ENCODE assay signal across 1 cellular context in the genomic region with DNA sequence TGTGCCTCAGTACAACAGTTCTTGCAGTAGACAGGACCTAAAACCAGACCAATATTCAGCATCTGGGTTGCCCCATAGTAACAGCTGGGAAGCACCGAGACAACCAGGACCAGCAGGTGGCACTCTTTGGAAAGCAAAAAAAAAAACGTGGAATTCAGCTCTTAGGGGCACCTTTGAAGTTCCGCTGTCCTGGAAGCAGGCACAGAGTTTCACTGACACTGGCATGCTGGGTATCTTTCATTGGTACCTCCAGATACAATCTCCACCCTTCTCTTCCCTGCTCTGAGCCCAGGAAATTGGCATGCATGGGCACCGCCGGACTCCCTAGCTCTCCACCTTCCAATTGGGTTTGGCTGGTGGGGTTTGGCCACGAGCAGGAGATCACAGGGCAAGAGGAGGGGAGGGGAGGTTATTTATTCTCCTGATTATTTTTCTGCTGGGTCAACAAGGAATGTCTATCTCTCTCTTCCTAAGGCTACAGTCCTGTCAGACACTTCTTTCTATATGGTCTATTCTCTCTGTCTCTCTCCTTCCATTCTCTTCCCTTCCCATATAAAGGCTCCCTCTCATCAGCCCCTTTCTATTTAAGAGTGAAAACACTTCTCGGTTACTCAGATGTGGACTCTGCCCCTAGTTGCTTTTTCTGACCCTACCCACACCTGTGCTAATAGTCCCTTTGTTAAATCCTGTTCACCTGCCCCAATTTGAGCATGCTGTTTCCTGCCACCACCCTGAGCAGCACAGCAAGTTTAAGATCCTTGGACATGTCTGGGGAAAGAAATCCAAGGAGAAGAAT.
TF ChIP-seq lines count a peak whose summit lies in the region.

No MANE protein-coding gene starts in this region.

TF ChIP-seq in K562, 482 proteins besides CTCF, POLR2A, EP300 and RAD21 (continued from another document):
- TF ChIP-seq, protein P1, sequence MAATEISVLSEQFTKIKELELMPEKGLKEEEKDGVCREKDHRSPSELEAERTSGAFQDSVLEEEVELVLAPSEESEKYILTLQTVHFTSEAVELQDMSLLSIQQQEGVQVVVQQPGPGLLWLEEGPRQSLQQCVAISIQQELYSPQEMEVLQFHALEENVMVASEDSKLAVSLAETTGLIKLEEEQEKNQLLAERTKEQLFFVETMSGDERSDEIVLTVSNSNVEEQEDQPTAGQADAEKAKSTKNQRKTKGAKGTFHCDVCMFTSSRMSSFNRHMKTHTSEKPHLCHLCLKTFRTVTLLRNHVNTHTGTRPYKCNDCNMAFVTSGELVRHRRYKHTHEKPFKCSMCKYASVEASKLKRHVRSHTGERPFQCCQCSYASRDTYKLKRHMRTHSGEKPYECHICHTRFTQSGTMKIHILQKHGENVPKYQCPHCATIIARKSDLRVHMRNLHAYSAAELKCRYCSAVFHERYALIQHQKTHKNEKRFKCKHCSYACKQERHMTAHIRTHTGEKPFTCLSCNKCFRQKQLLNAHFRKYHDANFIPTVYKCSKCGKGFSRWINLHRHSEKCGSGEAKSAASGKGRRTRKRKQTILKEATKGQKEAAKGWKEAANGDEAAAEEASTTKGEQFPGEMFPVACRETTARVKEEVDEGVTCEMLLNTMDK (IDR thresholded peaks at IDR 0.05; ENCODE audit: borderline replicate concordance, insufficient read depth, low read depth, low read length, poor library complexity, severe bottlenecking): peak; percentile 57
- TF ChIP-seq SMC3 (conservative IDR thresholded peaks at IDR 0.05; ENCODE audit: insufficient read depth, low read depth, low read length): peak; percentile 60
